ENCODE assay signal across 14 cellular contexts in the genomic region with DNA sequence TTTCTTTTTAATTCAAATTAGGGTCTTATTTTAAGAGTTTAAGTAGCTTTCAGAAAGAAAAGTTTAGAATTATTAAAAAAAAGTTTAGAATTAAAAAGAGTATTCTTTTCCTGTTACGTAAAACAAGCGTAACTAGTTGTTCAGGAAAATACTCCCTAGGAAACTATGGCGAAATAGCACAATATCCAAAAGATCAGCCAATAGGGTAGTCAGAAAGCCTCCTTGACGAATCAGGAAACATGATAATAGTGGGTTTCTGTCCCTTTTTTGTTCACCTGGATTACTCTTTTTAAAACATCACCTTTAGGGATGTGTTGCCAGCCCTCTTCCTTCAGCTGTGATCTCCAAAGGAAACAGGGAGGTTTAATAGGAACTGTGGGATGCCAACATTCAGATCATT. TPM values are rescaled to one million over a fixed set of nuclear protein-coding genes. Genes with fewer than 3 reads are reported as not detected.
DNase-seq lines count a peak whose midpoint lies in the region; ATAC-seq, FAIRE-seq and TF ChIP-seq lines count a peak whose summit lies in the region.
"Had no signal": no experiment of that assay in that cellular context is flagged by ENCODE, and none has a peak within 500 bp of the region (broad histone marks: within the 10 kb centered on the region; RNA-seq: fewer than 3 reads in every experiment).

No MANE protein-coding gene starts in this region.

- H2BK12ac ChIP-seq in H1 (ENCODE audit: low read depth, low read length): no peak overlapping the region
- no peak overlapping the region for H2BK12ac ChIP-seq in neuronal stem cell (ENCODE audit: low read length)

- CTCF ChIA-PET in H1 (lab: Charles Lee; ENCODE audit: partially characterized antibody): no interaction called here

- no peaks in the 10 kb centered on the region for H3K36me3 ChIP-seq in H1 (ENCODE audit: control insufficient read depth in 2 of 4, insufficient read depth in 4 of 4, low read length in 3 of 4)
- no peaks in the 10 kb centered on the region for H3K36me3 ChIP-seq in neuronal stem cell (replicated peaks in 1 of 2; ENCODE audit: control insufficient read depth in 2 of 2, insufficient read depth in 2 of 2, low read length in 2 of 2)
- H3K36me3 ChIP-seq: esophagus muscularis mucosa had no signal

- no peaks in the 10 kb centered on the region for H3K9me3 ChIP-seq in H1 (ENCODE audit: insufficient read depth in 2 of 2, low read depth in 1 of 2, low read length in 1 of 2)
- no peaks in the 10 kb centered on the region for H3K9me3 ChIP-seq in neuronal stem cell (replicated peaks in 1 of 2; ENCODE audit: control insufficient read depth in 2 of 2, insufficient read depth in 1 of 2, low read depth in 1 of 2, low read length in 2 of 2)
- H3K9me3 ChIP-seq: esophagus muscularis mucosa had no signal

- TF ChIP-seq POLR2A in NB4 (IDR thresholded peaks at IDR 0.05; ENCODE audit: extremely low read depth, insufficient read length): no peak
- no peak for TF ChIP-seq POLR2A in H1 (IDR thresholded peaks at IDR 0.05; ENCODE audit: control extremely low read depth in 1 of 2, low read depth in 2 of 2, low read length in 2 of 2)

- H3K23ac ChIP-seq in H1 (ENCODE audit: insufficient read length) (no peak overlapping the region), neuronal stem cell (ENCODE audit: low read depth, low read length, poor library complexity) (no peak overlapping the region)

- WGBS in H1 (ENCODE audit: extremely low coverage in 1 of 2, insufficient coverage in 1 of 2, insufficient read length in 1 of 2, insufficient replicate concordance in 2 of 2, low coverage in 1 of 2, low lambda C conversion rate in 2 of 2, missing lambda C conversion rate in 1 of 2), 2 experiments: 84% methylated on average over 4 of the region's 4 CpGs; no CpG with 5 or more reads in 1 of the 2 experiments
- WGBS in neuronal stem cell (ENCODE audit: extremely low coverage in 2 of 2, insufficient read length in 2 of 2, insufficient replicate concordance in 1 of 2), 2 donors: no CpG with 5 or more reads among the region's 4 CpGs

- no peak for TF ChIP-seq CTCF in NB4 (IDR thresholded peaks at IDR 0.05; ENCODE audit: low read depth, low read length)
- no peak for TF ChIP-seq CTCF in H1 (IDR thresholded peaks at IDR 0.05; ENCODE audit: control extremely low read depth in 1 of 3, insufficient read depth in 1 of 3, low read depth in 1 of 3, low read length in 3 of 3)

- FAIRE-seq in H1 (lab: Jason Lieb, UNC): no peak
- FAIRE-seq: A204.1, urothelium cell line had no signal

- H2BK120ac ChIP-seq in H1 (replicated peaks; ENCODE audit: low read depth, low read length) (no peak overlapping the region), neuronal stem cell (ENCODE audit: low read depth, low read length) (no peak overlapping the region)

- H3K4me3 Mint-ChIP-seq in T-helper 2 cell treated with Interferon-gamma antibody and Interleukin-4, amounts not matched to agents 5 μg/mL and 100 μg/mL, for 36 hours: peak overlapping the region; percentile 71

- H3K79me1 ChIP-seq in H1 (ENCODE audit: low read depth, low read length) (no peaks in the 10 kb centered on the region), neuronal stem cell (ENCODE audit: low read depth, low read length) (no peaks in the 10 kb centered on the region)

- peaks cover 3% of the 10 kb centered on the region for H3K9me3 Mint-ChIP-seq in T-helper 2 cell treated with Interferon-gamma antibody and Interleukin-4, amounts not matched to agents 5 μg/mL and 100 μg/mL, for 36 hours

- no peak overlapping the region for H3K56ac ChIP-seq in H1 (replicated peaks; ENCODE audit: insufficient read length, low read depth, low read length)

- peak overlapping the region; percentile 76 for H3K27ac Mint-ChIP-seq in T-helper 2 cell treated with Interferon-gamma antibody and Interleukin-4, amounts not matched to agents 5 μg/mL and 100 μg/mL, for 36 hours

- H2AK5ac ChIP-seq in H1 (ENCODE audit: low read depth, low read length) (no peak overlapping the region), neuronal stem cell (ENCODE audit: low read depth, low read length) (no peak overlapping the region)

- H3K4me3 ChIP-seq in NB4 (ENCODE audit: low read depth, low read length) (peak overlapping the region; percentile 35), H1 (ENCODE audit: extremely low read depth in 1 of 4, insufficient read depth in 2 of 4, low read depth in 3 of 4, low read length in 4 of 4) (no peak overlapping the region), neuronal stem cell (ENCODE audit: low read length in 2 of 2) (no peak overlapping the region)
- H3K4me3 ChIP-seq: esophagus muscularis mucosa had no signal

- no peak overlapping the region for H3K9ac ChIP-seq in H1 (replicated peaks in 1 of 4; ENCODE audit: extremely low read depth in 1 of 4, low read depth in 3 of 4, low read length in 3 of 4)
- H3K9ac ChIP-seq in neuronal stem cell (ENCODE audit: low read depth, low read length, poor library complexity): no peak overlapping the region

- H2BK5ac ChIP-seq in H1 (ENCODE audit: low read depth, low read length) (no peak overlapping the region), neuronal stem cell (ENCODE audit: low read length) (no peak overlapping the region)

- no peak overlapping the region for H2BK20ac ChIP-seq in H1 (ENCODE audit: low read length)

- no peak for TF ChIP-seq EP300 in H1 (IDR thresholded peaks at IDR 0.05; ENCODE audit: borderline replicate concordance in 1 of 2, low read depth in 2 of 2, low read length in 2 of 2)

- H2AFZ ChIP-seq in H1 (ENCODE audit: low read length) (peak overlapping the region; percentile 47), neuronal stem cell (ENCODE audit: low read length) (peak overlapping the region; percentile 82)

- no peak overlapping the region for H4K8ac ChIP-seq in H1 (ENCODE audit: extremely low read depth, insufficient read depth, low read length)
- no peak overlapping the region for H4K8ac ChIP-seq in neuronal stem cell (ENCODE audit: low read depth, low read length)

- POLR2A ChIA-PET in H1 (lab: Charles Lee; ENCODE audit: partially characterized antibody): interaction anchor here (1.0 kb wide), 1 partner anchor 24 kb away, joined by 3 read pairs; the partner anchor contains the start of gene S1PR1

- DNase-seq in T-helper 2 cell treated with Interferon-gamma antibody and Interleukin-4, amounts not matched to agents 5 μg/mL and 100 μg/mL, for 36 hours (ENCODE audit: low spot score): peak; percentile 1
- DNase-seq in T-helper 2 cell (no peak), NB4 (ENCODE audit: low read depth) (peak; percentile 35), H1 (ENCODE audit: low read depth in 1 of 2, low spot score in 2 of 2) (no peak), neuronal stem cell (ENCODE audit: low spot score) (no peak), UCSD-AML1 (lab: John Stamatoyannopoulos, UW; ENCODE audit: unreplicated experiment) (no peak), cerebellum (ENCODE audit: low spot score) (no peak)
- DNase-seq: NCI-H2227 treated with DMSO at 0.1 percent for 48 hours; stimulated activated CD4-positive, alpha-beta T cell treated with anti-CD3 and anti-CD28 coated beads, Interleukin-12 subunit alpha, Interleukin-12 subunit beta, amount 100 ng/mL, for 4 hours had no signal

- H3K27ac ChIP-seq in H1 (ENCODE audit: low read depth, low read length) (no peak overlapping the region), neuronal stem cell (replicated peaks; ENCODE audit: low read length) (no peak overlapping the region)

- H4K91ac ChIP-seq in H1 (replicated peaks; ENCODE audit: insufficient read length, low read length) (no peak overlapping the region), neuronal stem cell (ENCODE audit: low read depth, low read length, poor library complexity) (no peak overlapping the region)

- ATAC-seq in HG03139 (IDR thresholded peaks at IDR 0.05; ENCODE audit: unreplicated experiment): no peak

- H3K4ac ChIP-seq in H1 (replicated peaks; ENCODE audit: insufficient read length, low read depth, low read length): no peak overlapping the region
- no peak overlapping the region for H3K4ac ChIP-seq in neuronal stem cell (ENCODE audit: low read length)

- H3K36me3 Mint-ChIP-seq in T-helper 2 cell treated with Interferon-gamma antibody and Interleukin-4, amounts not matched to agents 5 μg/mL and 100 μg/mL, for 36 hours (ENCODE audit: low read depth): peaks cover 4% of the 10 kb centered on the region
- H3K36me3 Mint-ChIP-seq: naive B cell had no signal

- H2BK15ac ChIP-seq in H1 (ENCODE audit: low read length) (no peak overlapping the region), neuronal stem cell (ENCODE audit: low read length) (no peak overlapping the region)

- no peak overlapping the region for H4K5ac ChIP-seq in H1 (ENCODE audit: insufficient read length, low read depth, low read length)

- H3K4me2 ChIP-seq in H1 (ENCODE audit: insufficient read depth in 1 of 2, low read depth in 2 of 2, low read length in 2 of 2): no peak overlapping the region
- no peak overlapping the region for H3K4me2 ChIP-seq in neuronal stem cell (ENCODE audit: insufficient read depth, low read length, poor library complexity, severe bottlenecking)

- peaks cover 0 to 4% (median 0%) of the 10 kb centered on the region in 4 experiments; a peak in 1 of 7 replicates for H3K4me1 ChIP-seq in H1 (replicated peaks in 1 of 4; ENCODE audit: control insufficient read depth in 3 of 4, insufficient read depth in 4 of 4, low read length in 3 of 4)
- H3K4me1 ChIP-seq in neuronal stem cell (ENCODE audit: control insufficient read depth in 2 of 2, insufficient read depth in 1 of 2, low read depth in 1 of 2, low read length in 2 of 2): peaks cover 9 to 16% of the 10 kb centered on the region in 2 donors

- H3K14ac ChIP-seq in H1 (ENCODE audit: insufficient read length) (no peak overlapping the region), neuronal stem cell (ENCODE audit: low read length) (no peak overlapping the region)

- H3K18ac ChIP-seq in H1 (ENCODE audit: extremely low read depth, low read length) (no peak overlapping the region), neuronal stem cell (ENCODE audit: low read length) (no peak overlapping the region)

- no peaks in the 10 kb centered on the region for H3K79me2 ChIP-seq in H1 (ENCODE audit: control insufficient read depth in 1 of 2, insufficient read depth in 2 of 2, low read length in 2 of 2)

- no peak for TF ChIP-seq RAD21 in H1 (IDR thresholded peaks at IDR 0.05 in 1 of 2, conservative IDR thresholded peaks at IDR 0.05 in 1 of 2; ENCODE audit: low read depth in 2 of 2, low read length in 2 of 2)

- no peaks in the 10 kb centered on the region for H3K27me3 Mint-ChIP-seq in T-helper 2 cell treated with Interferon-gamma antibody and Interleukin-4, amounts not matched to agents 5 μg/mL and 100 μg/mL, for 36 hours (ENCODE audit: low read depth)
- H3K27me3 Mint-ChIP-seq: naive B cell had no signal

- H3K4me1 Mint-ChIP-seq in T-helper 2 cell treated with Interferon-gamma antibody and Interleukin-4, amounts not matched to agents 5 μg/mL and 100 μg/mL, for 36 hours (ENCODE audit: low read depth): peaks cover 74% of the 10 kb centered on the region

- no peaks in the 10 kb centered on the region for H3K27me3 ChIP-seq in H1 (replicated peaks in 1 of 4; ENCODE audit: control insufficient read depth in 3 of 4, extremely low read depth in 1 of 4, insufficient read depth in 3 of 4, low read length in 3 of 4)
- H3K27me3 ChIP-seq in neuronal stem cell (ENCODE audit: control insufficient read depth in 3 of 3, insufficient read depth in 3 of 3, low read depth in 1 of 3, low read length in 3 of 3): no peaks in the 10 kb centered on the region
- H3K27me3 ChIP-seq: esophagus muscularis mucosa had no signal

- H4K20me1 ChIP-seq in H1 (replicated peaks in 1 of 2; ENCODE audit: control insufficient read depth in 1 of 2, insufficient read depth in 2 of 2, low read length in 2 of 2): no peaks in the 10 kb centered on the region

- H3K23me2 ChIP-seq in H1 (ENCODE audit: low read depth, low read length): no peaks in the 10 kb centered on the region

RNA-seq across cellular contexts. Expression of gene S1PR1, which starts 25.2 kb away (rescaled TPM):
- total RNA-seq in H1 (2021; fragmentation: NEBNext Ultra II Directional; extraction: Animal tissue kit (Norgen Biotek cat#: 25700)): 3.1 and 3.5 TPM in 2 replicates
- 4.7 and 5.5 TPM in 2 replicates for polyA plus RNA-seq in H1 (2011; rRNA removed)
- polyA plus RNA-seq in H1 (2011; cell fraction: cytosol; rRNA removed): 3.7 TPM
- polyA plus RNA-seq in H1 (2011; cell fraction: nucleus; rRNA removed): 6.2 TPM
- polyA plus RNA-seq in H1 (2012, experiment 1 of 2): 2.0 to 3.5 TPM (median 2.6 TPM) in 4 replicates
- polyA plus RNA-seq in H1 (2012, experiment 2 of 2): 1.3 TPM
- polyA plus RNA-seq in H1 (2013, experiment 1 of 2): 3.3 TPM
- polyA plus RNA-seq in H1 (2013, experiment 2 of 2): 3.7 TPM
- polyA minus RNA-seq in H1 (2011; rRNA and poly(A)+ RNA removed): 6.7 and 8.4 TPM in 2 replicates
- 3.3 TPM for polyA minus RNA-seq in H1 (2011; cell fraction: cytosol; rRNA and poly(A)+ RNA removed)
- polyA minus RNA-seq in H1 (2011; cell fraction: nucleus; rRNA and poly(A)+ RNA removed): 10.8 TPM
- 19.5 TPM for polyA plus RNA-seq in neuronal stem cell (2013, experiment 1 of 2)
- 19.0 TPM for polyA plus RNA-seq in neuronal stem cell (2013, experiment 2 of 2)
- 38.3 TPM for total RNA-seq in cerebellum

Comparison
In these comparisons a context has a peak if more than half of its experiments do, and no peak if none do; other contexts are left out.
1. DNase-seq: peak in T-helper 2 cell treated with Interferon-gamma antibody and Interleukin-4, amounts not matched to agents 5 μg/mL and 100 μg/mL, for 36 hours (single experiment) and NB4 (single experiment); none in T-helper 2 cell (0 of 5), H1 (0 of 2), neuronal stem cell (single experiment), UCSD-AML1 (single experiment) and cerebellum (single experiment).